8 cellular contexts compared by ENCODE assay signal in genomic region chr3:9362731-9363530, GRCh38. TPM values are rescaled to one million over a fixed set of nuclear protein-coding genes. Genes with fewer than 3 reads are reported as not detected.
DNase-seq lines count a peak whose midpoint lies in the region; ATAC-seq lines count a peak whose summit lies in the region.

A gene with protein sequence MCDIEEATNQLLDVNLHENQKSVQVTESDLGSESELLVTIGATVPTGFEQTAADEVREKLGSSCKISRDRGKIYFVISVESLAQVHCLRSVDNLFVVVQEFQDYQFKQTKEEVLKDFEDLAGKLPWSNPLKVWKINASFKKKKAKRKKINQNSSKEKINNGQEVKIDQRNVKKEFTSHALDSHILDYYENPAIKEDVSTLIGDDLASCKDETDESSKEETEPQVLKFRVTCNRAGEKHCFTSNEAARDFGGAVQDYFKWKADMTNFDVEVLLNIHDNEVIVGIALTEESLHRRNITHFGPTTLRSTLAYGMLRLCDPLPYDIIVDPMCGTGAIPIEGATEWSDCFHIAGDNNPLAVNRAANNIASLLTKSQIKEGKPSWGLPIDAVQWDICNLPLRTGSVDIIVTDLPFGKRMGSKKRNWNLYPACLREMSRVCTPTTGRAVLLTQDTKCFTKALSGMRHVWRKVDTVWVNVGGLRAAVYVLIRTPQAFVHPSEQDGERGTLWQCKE (plus strand): TSS chr3:9363054. CDS start chr3:9365069, 2,015 bp downstream.

- H3K27ac ChIP-seq in mesendoderm (ENCODE audit: low read depth, low read length) = peak within 1 kb of the TSS; percentile 90

- peak within 1 kb of the TSS; percentile 81 for H3K9ac ChIP-seq in endocrine pancreas (ENCODE audit: control insufficient read depth, insufficient read depth, low read length)
- H3K9ac ChIP-seq in mesendoderm (ENCODE audit: low read length) = peak within 1 kb of the TSS; percentile 93

- H3K27me3 ChIP-seq in endocrine pancreas (ENCODE audit: control insufficient read depth, insufficient read depth, low read length) = no peaks in the 10 kb centered on the region
- no peaks in the 10 kb centered on the region for H3K27me3 ChIP-seq in mesendoderm (ENCODE audit: insufficient read depth, low read length, poor library complexity)

- WGBS in mesendoderm (ENCODE audit: extremely low coverage, insufficient coverage, low lambda C conversion rate) = no CpG with 5 or more reads among the region's 46 CpGs

- peak within 1 kb of the TSS; percentile 79 for H3K4ac ChIP-seq in mesendoderm (ENCODE audit: low read depth, low read length)

- peak within 1 kb of the TSS; percentile 77 for H3K4me2 ChIP-seq in mesendoderm (ENCODE audit: low read length)

- ATAC-seq in GM19467 (IDR thresholded peaks at IDR 0.05; ENCODE audit: unreplicated experiment) = peak; percentile 98

- peak within 1 kb of the TSS; percentile 88 for H4K5ac ChIP-seq in mesendoderm (ENCODE audit: low read length)

- H3K4me3 ChIP-seq in endocrine pancreas (ENCODE audit: control insufficient read depth, insufficient read depth, low read length) (peak within 1 kb of the TSS; percentile 93), mesendoderm (ENCODE audit: low read length) (peak within 1 kb of the TSS; percentile 76)

- no peak within 1 kb of the TSS for H2BK120ac ChIP-seq in mesendoderm (ENCODE audit: low read depth, low read length)

- H2BK5ac ChIP-seq in mesendoderm (ENCODE audit: low read length) = peak within 1 kb of the TSS; percentile 82

- H3K36me3 ChIP-seq in endocrine pancreas (ENCODE audit: control insufficient read depth, insufficient read depth, low read length) (no peaks in the 10 kb centered on the region), mesendoderm (ENCODE audit: control insufficient read depth, insufficient read depth, low read length) (no peaks in the 10 kb centered on the region)

- peak within 1 kb of the TSS; percentile 34 for H3K18ac ChIP-seq in mesendoderm (ENCODE audit: low read length)

- DNase-seq in CMK (ENCODE audit: low read depth) (peak; percentile 88), HS-27A (ENCODE audit: low read depth) (peak; percentile 87), NOMO-1 treated with dmso at 0.1 percent for 144 hours (lab: John Stamatoyannopoulos, UW; ENCODE audit: unreplicated experiment) (peak; percentile 91), mesendoderm (peak; percentile 98)
- peak; percentile 89 to 91 (median 89) for DNase-seq in activated CD8-positive, alpha-beta memory T cell treated with anti-CD3 and anti-CD28 coated beads for 48 hours (ENCODE audit: low read depth in 2 of 3, low spot score in 2 of 3)
- DNase-seq in stimulated activated CD8-positive, alpha-beta memory T cell treated with anti-CD3 and anti-CD28 coated beads, Interleukin-15, amount 100 ng/mL, for 24 hours (ENCODE audit: low read depth) = peak; percentile 91

- H3K4me1 ChIP-seq in endocrine pancreas (ENCODE audit: control insufficient read depth, insufficient read depth, low read length) (no peaks in the 10 kb centered on the region), mesendoderm (ENCODE audit: control insufficient read depth, low read depth, low read length) (peaks cover 3% of the 10 kb centered on the region)

- no peak within 1 kb of the TSS for H2BK15ac ChIP-seq in mesendoderm (replicated peaks; ENCODE audit: low read depth)

- H3K23ac ChIP-seq in mesendoderm (ENCODE audit: low read length) = no peak within 1 kb of the TSS

- H3K79me2 ChIP-seq in mesendoderm (ENCODE audit: control insufficient read depth, insufficient read depth, low read length) = no peaks in the 10 kb centered on the region

- H3K79me1 ChIP-seq in mesendoderm (ENCODE audit: low read length) = peaks cover 4% of the 10 kb centered on the region

- H3K56ac ChIP-seq in mesendoderm (ENCODE audit: low read length) = peak within 1 kb of the TSS; percentile 96

- no peak within 1 kb of the TSS for H4K8ac ChIP-seq in mesendoderm (ENCODE audit: low read depth, low read length)

- no peak within 1 kb of the TSS for H2AK5ac ChIP-seq in mesendoderm (ENCODE audit: low read length)

- no peaks in the 10 kb centered on the region for H3K9me3 ChIP-seq in endocrine pancreas (ENCODE audit: control insufficient read depth, low read length)

RNA-seq across cellular contexts. Expression of the gene that starts here (rescaled TPM):
- polyA plus RNA-seq in mesendoderm (2013, experiment 1 of 2) = 36.5 TPM
- 37.8 TPM for polyA plus RNA-seq in mesendoderm (2013, experiment 2 of 2)

Comparison
In these comparisons a context has a peak if more than half of its experiments do, and no peak if none do; other contexts are left out.
1. Peak in every context shown above with its lines: DNase-seq, ATAC-seq, H3K4me3 ChIP-seq and H3K27ac ChIP-seq.